Comparison of ENCODE assay signal across 19 cellular contexts in the genomic region with DNA sequence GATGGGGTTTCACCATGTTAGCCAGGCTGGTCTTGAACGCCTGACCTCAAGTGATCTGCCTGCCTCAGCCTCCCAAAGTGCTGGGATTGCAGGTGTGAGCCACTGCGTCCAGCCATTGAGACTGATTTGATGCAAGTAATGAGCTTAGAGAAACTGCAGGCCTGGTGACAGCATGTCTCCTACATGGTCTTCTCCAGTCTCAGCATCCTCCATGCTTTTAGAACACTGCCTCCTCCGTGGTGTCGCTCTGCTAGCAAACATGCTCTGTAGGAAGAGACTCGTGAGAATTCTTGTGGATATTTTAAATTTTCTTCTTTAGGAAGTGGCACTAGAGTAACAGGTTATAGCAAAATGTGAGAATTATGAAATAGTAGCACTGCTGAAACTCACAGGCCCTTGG.
"Had no signal": no experiment of that assay in that cellular context is flagged by ENCODE, and none has a peak within 500 bp of the region (broad histone marks: within the 10 kb centered on the region; RNA-seq: fewer than 3 reads in every experiment).

No MANE protein-coding gene starts in this region.

- H3K27ac ChIP-seq: RWPE1 had no signal

- ATAC-seq: Panc1, PC-3, SK-N-SH treated with all-trans-retinoic acid at 6 μM for 48 hours had no signal

- DNase-seq: KBM-7, MV-4-11, NCI-H1048, NCI-H1105, NCI-H1417, NCI-H1436 treated with DMSO at 0.1 percent for 48 hours, NCI-H1694, NCI-H187 treated with DMSO at 0.1 percent for 48 hours, NCI-H2029 treated with DMSO at 0.1 percent for 48 hours, NCI-H2171 treated with DMSO at 0.1 percent for 48 hours, NCI-H345, NCI-H446 treated with DMSO at 0.1 percent for 48 hours, NCI-H510A treated with DMSO at 0.1 percent for 48 hours, NCI-H526, PC-3, SHP77 had no signal
